16 cellular contexts compared by ENCODE assay signal in the genomic region with DNA sequence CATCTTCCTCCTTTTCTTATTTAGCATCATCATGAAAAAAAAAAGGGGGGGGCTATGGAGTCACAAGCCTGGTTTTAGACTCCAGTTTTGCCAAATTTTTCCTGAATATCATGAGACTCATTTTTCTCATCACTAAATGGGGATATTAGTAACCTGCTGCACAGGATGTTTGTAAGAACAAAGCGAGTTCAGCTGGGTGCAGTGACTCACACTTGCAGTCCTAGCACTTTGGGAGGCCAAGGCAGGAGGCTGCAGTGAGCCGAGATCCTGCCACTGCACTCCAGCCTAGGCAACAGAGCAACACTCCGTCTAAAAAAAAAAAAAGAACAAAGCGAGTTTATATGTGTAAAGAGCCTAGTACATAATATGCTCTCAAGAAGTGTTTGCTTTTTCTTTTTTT.
DNase-seq lines count a peak whose midpoint lies in the region; ATAC-seq and TF ChIP-seq lines count a peak whose summit lies in the region.
"Had no signal": no experiment of that assay in that cellular context is flagged by ENCODE, and none has a peak within 500 bp of the region (broad histone marks: within the 10 kb centered on the region; RNA-seq: fewer than 3 reads in every experiment).

No MANE protein-coding gene starts in this region.

- no peak overlapping the region for H2AFZ ChIP-seq in PC-3 (ENCODE audit: low read length)

- ATAC-seq in PC-3 (no peak; the same call in 1 of the 2 replicates), foreskin keratinocyte (peak; percentile 56), HG03565 (IDR thresholded peaks at IDR 0.05; ENCODE audit: unreplicated experiment) (no peak)
- ATAC-seq: CD8-positive, alpha-beta T cell; HepG2 had no signal

- H3K36me3 ChIP-seq in HEK293 (ENCODE audit: control insufficient read depth in 2 of 2, insufficient read depth in 1 of 2, low read length in 2 of 2) = no peaks in the 10 kb centered on the region
- no peaks in the 10 kb centered on the region for H3K36me3 ChIP-seq in PC-3 (ENCODE audit: low read depth, low read length)
- H3K36me3 ChIP-seq: BLaER1 had no signal

- 0 out of 2 replicates have a peak, but pooled peaks cover 2% of the 10 kb centered on the region for H3K9me2 ChIP-seq in PC-3 (replicated peaks; ENCODE audit: low read length)

- intact Hi-C loops in PC-3 (cut with micrococcal nuclease) = no loop called here

- H3F3A ChIP-seq in PC-3 (ENCODE audit: low read length, unreplicated experiment) = no peaks in the 10 kb centered on the region

- DNase-seq in Daoy (ENCODE audit: low read depth) = peak; percentile 60
- peak; percentile 35 for DNase-seq in PC-3
- DNase-seq in foreskin keratinocyte = no peak
- DNase-seq in cerebellum (ENCODE audit: low spot score) = no peak
- no peak for DNase-seq in germinal center (ENCODE audit: low spot score)
- DNase-seq in effector CD8-positive, alpha-beta T cell (lab: John Stamatoyannopoulos, UW) = no peak
- DNase-seq: Calu3; CD8-positive, alpha-beta T cell; DMS79 treated with DMSO at 0.1 percent for 48 hours; EL; H9; KG1 had no signal

- POLR2A ChIA-PET in HEK293 (lab: Yijun Ruan, JAX) (interaction anchor here (0.7 to 1.1 kb wide), 2 partner anchors 9 to 82 kb away, joined by 3 read pairs; no protein-coding TSS in a partner anchor), PC-3 (lab: Charles Lee; ENCODE audit: unreplicated experiment) (no interaction called here)

- no peak overlapping the region for H3K4me3 ChIP-seq in HEK293 (ENCODE audit: low read depth, low read length)
- H3K4me3 ChIP-seq in PC-3 (ENCODE audit: low read length) = no peak overlapping the region
- H3K4me3 ChIP-seq: BLaER1 had no signal

- no peaks in the 10 kb centered on the region for H3K9me3 ChIP-seq in HEK293 (ENCODE audit: control insufficient read depth, insufficient read depth, low read depth, low read length)
- H3K9me3 ChIP-seq in PC-3 (ENCODE audit: low read length) = no peaks in the 10 kb centered on the region
- H3K9me3 ChIP-seq: BLaER1 had no signal

- H3K4me2 ChIP-seq in PC-3 (ENCODE audit: low read length) = no peak overlapping the region
- H3K4me2 ChIP-seq: BLaER1 had no signal

- no peak overlapping the region for H3K9ac ChIP-seq in PC-3 (ENCODE audit: low read length)
- H3K9ac ChIP-seq: BLaER1 had no signal

- TF ChIP-seq CTCF in HEK293 (tag by site-specific recombination; IDR thresholded peaks at IDR 0.05) (no peak), PC-3 (conservative IDR thresholded peaks at IDR 0.05; ENCODE audit: low read depth, low read length) (no peak), foreskin keratinocyte (conservative IDR thresholded peaks at IDR 0.05) (no peak)

- H3K27ac ChIP-seq in HEK293 (ENCODE audit: extremely low read depth, low read depth, low read length) (no peak overlapping the region), PC-3 (ENCODE audit: low read length) (no peak overlapping the region), foreskin keratinocyte (no peak overlapping the region)
- H3K27ac ChIP-seq: BLaER1 had no signal

- H3K4me1 ChIP-seq in HEK293 (ENCODE audit: control insufficient read depth, insufficient read depth, low read length) = no peaks in the 10 kb centered on the region
- no peaks in the 10 kb centered on the region for H3K4me1 ChIP-seq in PC-3 (ENCODE audit: insufficient read depth, low read length)
- no peaks in the 10 kb centered on the region for H3K4me1 ChIP-seq in foreskin keratinocyte
- H3K4me1 ChIP-seq: BLaER1 had no signal

- BruUV-seq in PC-3 (replicated peaks; lab: Mats Ljungman, UMichigan) = no TSS peak

- no peaks in the 10 kb centered on the region for H4K20me1 ChIP-seq in PC-3 (ENCODE audit: low read length)
- H4K20me1 ChIP-seq: BLaER1 had no signal

- CTCF ChIA-PET in HEK293 (lab: Yijun Ruan, JAX) (interaction anchor here (0.6 to 1.0 kb wide), 2 partner anchors 9 to 414 kb away, joined by 4 read pairs; no protein-coding TSS in a partner anchor), PC-3 (lab: Charles Lee) (no interaction called here)

- no peaks in the 10 kb centered on the region for H3K27me3 ChIP-seq in PC-3 (ENCODE audit: low read length)
- no peaks in the 10 kb centered on the region for H3K27me3 ChIP-seq in foreskin keratinocyte
- H3K27me3 ChIP-seq: BLaER1 had no signal

- no peaks in the 10 kb centered on the region for H3K79me2 ChIP-seq in PC-3 (ENCODE audit: low read length)

TF ChIP-seq in HEK293, 187 proteins besides CTCF, POLR2A, EP300 and RAD21:
- peak; percentile 1; the same call in 1 of the 2 replicates for TF ChIP-seq ZNF654 (tag by site-specific recombination; IDR thresholded peaks at IDR 0.05; ENCODE audit: low read depth)
- TF ChIP-seq MZF1 (tag by site-specific recombination; IDR thresholded peaks at IDR 0.05; ENCODE audit: borderline replicate concordance) = no peak
- no peak for TF ChIP-seq ZNF48 (tag by site-specific recombination; IDR thresholded peaks at IDR 0.05)
TF ChIP-seq in HEK293: peak in this region for 1.

Comparison
In these comparisons a context has a peak if more than half of its experiments do, and no peak if none do; other contexts are left out.
1. DNase-seq: peak in Daoy (single experiment) and PC-3 (single experiment); none in foreskin keratinocyte (0 of 2), cerebellum (single experiment), germinal center (single experiment) and effector CD8-positive, alpha-beta T cell (single experiment).